18 cellular contexts compared by ENCODE assay signal in genomic region chr20:58989196-58989595, GRCh38. TPM values are rescaled to one million over a fixed set of nuclear protein-coding genes. Genes with fewer than 3 reads are reported as not detected.
"Had no signal": no experiment of that assay in that cellular context is flagged by ENCODE, and none has a peak within 500 bp of the region (broad histone marks: within the 10 kb centered on the region; RNA-seq: fewer than 3 reads in every experiment).

No MANE protein-coding gene starts in this region.

- H3K27me3 ChIP-seq: adrenal gland, esophagus squamous epithelium, thyroid gland had no signal

- ATAC-seq: sciatic nerve; stimulated activated effector memory CD8-positive, alpha-beta T cell treated with anti-CD3 and anti-CD28 coated beads, Interleukin-12 subunit alpha, Interleukin-12 subunit beta, amount 100 ng/mL, for 72 hours had no signal

- DNase-seq: activated CD4-positive, alpha-beta T cell treated with anti-CD3 and anti-CD28 coated beads for 1 hour; activated naive CD4-positive, alpha-beta T cell treated with anti-CD3 and anti-CD28 coated beads, Interleukin-2, amount 10 ng/mL, durations not matched to agents 7 days and 5 days; esophagus squamous epithelium; mesendoderm; nephron progenitor cell; stimulated activated CD4-positive, alpha-beta T cell treated with anti-CD3 and anti-CD28 coated beads, Interleukin-1b, Interleukin-23, amount 100 ng/mL, for 48 hours; thyroid gland had no signal

- H3K27ac Mint-ChIP-seq: activated CD4-positive, alpha-beta memory T cell treated with anti-CD3 and anti-CD28 coated beads for 36 hours; activated naive CD4-positive, alpha-beta T cell treated with anti-CD3 and anti-CD28 coated beads, Interleukin-2, amount 10 ng/mL, durations not matched to agents 7 days and 5 days; activated T-helper 1 cell treated with anti-CD3 and anti-CD28 coated beads, Interleukin-12 subunit alpha, Interleukin-12 subunit beta, Interleukin-2, Interleukin-4 antibody, amounts not matched to agents 30 ng/mL and 10 ng/mL and 1 ng/mL, durations not matched to agents 14 hours and 24 hours and 36 hours; nephron progenitor cell; stimulated activated effector memory CD8-positive, alpha-beta T cell treated with anti-CD3 and anti-CD28 coated beads, Interleukin-12 subunit alpha, Interleukin-12 subunit beta, amount 100 ng/mL, for 72 hours had no signal

- H3K4me3 Mint-ChIP-seq: activated CD4-positive, alpha-beta memory T cell treated with anti-CD3 and anti-CD28 coated beads for 36 hours; activated naive CD4-positive, alpha-beta T cell treated with anti-CD3 and anti-CD28 coated beads, Interleukin-2, amount 10 ng/mL, durations not matched to agents 7 days and 5 days; activated T-helper 1 cell treated with anti-CD3 and anti-CD28 coated beads, Interleukin-12 subunit alpha, Interleukin-12 subunit beta, Interleukin-2, Interleukin-4 antibody, amounts not matched to agents 30 ng/mL and 10 ng/mL and 1 ng/mL, durations not matched to agents 14 hours and 24 hours and 36 hours; nephron progenitor cell; stimulated activated effector memory CD8-positive, alpha-beta T cell treated with anti-CD3 and anti-CD28 coated beads, Interleukin-12 subunit alpha, Interleukin-12 subunit beta, amount 100 ng/mL, for 72 hours had no signal

- H3K27me3 Mint-ChIP-seq: activated CD4-positive, alpha-beta memory T cell treated with anti-CD3 and anti-CD28 coated beads for 36 hours; activated naive CD4-positive, alpha-beta T cell treated with anti-CD3 and anti-CD28 coated beads, Interleukin-2, amount 10 ng/mL, durations not matched to agents 7 days and 5 days had no signal

- H3K4me3 ChIP-seq: adrenal gland, esophagus squamous epithelium, thyroid gland had no signal

- H3K27ac ChIP-seq: adrenal gland, esophagus squamous epithelium had no signal

- H3K9me3 Mint-ChIP-seq: activated CD4-positive, alpha-beta memory T cell treated with anti-CD3 and anti-CD28 coated beads for 36 hours; activated naive CD4-positive, alpha-beta T cell treated with anti-CD3 and anti-CD28 coated beads, Interleukin-2, amount 10 ng/mL, durations not matched to agents 7 days and 5 days; activated T-helper 1 cell treated with anti-CD3 and anti-CD28 coated beads, Interleukin-12 subunit alpha, Interleukin-12 subunit beta, Interleukin-2, Interleukin-4 antibody, amounts not matched to agents 30 ng/mL and 10 ng/mL and 1 ng/mL, durations not matched to agents 14 hours and 24 hours and 36 hours; nephron progenitor cell; stimulated activated effector memory CD8-positive, alpha-beta T cell treated with anti-CD3 and anti-CD28 coated beads, Interleukin-12 subunit alpha, Interleukin-12 subunit beta, amount 100 ng/mL, for 72 hours had no signal

- H3K4me1 ChIP-seq: adrenal gland had no signal

- H3K9me3 ChIP-seq: adrenal gland, esophagus squamous epithelium, thyroid gland had no signal

- FAIRE-seq: colon, endothelial cell of umbilical vein, urothelium cell line had no signal

RNA-seq across cellular contexts. Expression of gene TUBB1, which starts 30.0 kb away (rescaled TPM):
- total RNA-seq: activated CD4-positive, alpha-beta memory T cell treated with anti-CD3 and anti-CD28 coated beads for 36 hours; activated T-helper 1 cell treated with anti-CD3 and anti-CD28 coated beads, Interleukin-12 subunit alpha, Interleukin-12 subunit beta, Interleukin-2, Interleukin-4 antibody, amounts not matched to agents 30 ng/mL and 10 ng/mL and 1 ng/mL, durations not matched to agents 14 hours and 24 hours and 36 hours; endothelial cell of umbilical vein; fibroblast of villous mesenchyme; kidney epithelial cell; T-helper 1 cell treated with Interleukin-12 subunit alpha and Interleukin-12 subunit beta and Interleukin-4 antibody, amounts not matched to agents 30 ng/mL and 1 ng/mL, for 36 hours had no signal
